Comparison of ENCODE assay signal across 8 cellular contexts in the genomic region with DNA sequence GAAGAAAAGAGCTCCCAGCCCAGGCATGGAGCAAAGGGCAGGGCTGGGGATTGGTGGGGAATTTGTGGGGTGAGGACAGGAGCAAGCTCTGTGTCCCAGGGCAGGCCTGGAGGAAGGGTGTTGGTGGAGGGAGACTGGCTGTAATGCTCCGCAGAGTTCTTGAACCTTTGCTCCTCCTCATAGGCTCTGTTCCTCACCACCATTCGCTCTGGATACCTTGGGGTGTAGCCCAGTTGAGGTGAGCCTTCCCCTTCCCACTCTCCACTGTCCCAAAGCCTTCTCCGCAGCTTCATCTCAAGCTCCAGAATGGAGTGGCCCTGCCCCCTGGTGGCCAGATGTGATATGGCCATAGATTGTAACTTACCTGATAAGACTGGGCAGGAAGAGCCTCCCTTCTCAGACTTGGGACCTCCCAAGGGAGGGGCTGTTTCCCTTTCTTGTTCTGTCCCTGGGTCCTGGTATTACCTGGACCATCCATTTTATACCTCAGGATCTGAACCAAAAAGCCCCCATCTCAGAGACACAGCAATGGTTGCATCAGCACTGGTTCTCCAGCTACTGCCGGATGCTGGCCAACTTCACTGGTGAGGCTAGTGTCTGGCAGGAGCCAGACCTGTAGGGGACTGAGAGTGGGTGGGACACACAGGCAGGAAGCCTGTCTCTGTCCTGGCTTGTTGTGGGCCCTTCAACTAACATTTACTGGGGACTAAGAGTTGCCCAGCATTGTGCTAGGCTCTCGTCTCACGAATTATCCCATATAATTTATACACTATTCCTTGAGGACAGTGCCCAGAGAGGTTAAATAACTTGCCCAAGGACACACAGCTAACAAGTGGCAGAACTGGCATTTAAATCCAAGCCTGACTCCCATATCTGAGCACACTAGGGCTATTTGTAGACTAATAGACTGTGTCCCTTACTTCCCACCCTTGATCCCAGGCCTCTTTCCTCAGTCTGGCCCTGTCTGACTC. TPM values are rescaled to one million over a fixed set of nuclear protein-coding genes. Genes with fewer than 3 reads are reported as not detected.
A peak's percentile ranks its signal among the peaks of the same experiment; 100 is the strongest.
DNase-seq lines count a peak whose midpoint lies in the region; ATAC-seq, FAIRE-seq and TF ChIP-seq lines count a peak whose summit lies in the region.

No MANE protein-coding gene starts in this region.

- H3K4me1 Mint-ChIP-seq in naive B cell = peaks cover 15 to 21% (median 21%) of the 10 kb centered on the region in 3 donors

- H3K9me3 ChIP-seq in OCI-LY1 (ENCODE audit: low read length) = no peaks in the 10 kb centered on the region

- H3F3A ChIP-seq in OCI-LY1 (ENCODE audit: insufficient read depth, low read length) = no peaks in the 10 kb centered on the region

- peak overlapping the region in 6 of 8 donors; percentile 27 to 81 (median 67) for H3K4me3 Mint-ChIP-seq in naive B cell

- no peak overlapping the region for H3K4me2 ChIP-seq in KMS-11
- no peak overlapping the region for H3K4me2 ChIP-seq in OCI-LY1 (ENCODE audit: low read length)

- H3K9me3 Mint-ChIP-seq in naive B cell = no peaks in the 10 kb centered on the region

- H4K20me1 ChIP-seq in KMS-11 (ENCODE audit: insufficient read depth) (no peaks in the 10 kb centered on the region), OCI-LY1 (ENCODE audit: insufficient read depth, low read length) (no peaks in the 10 kb centered on the region)

- no peak overlapping the region for H3K9ac ChIP-seq in KMS-11
- no peak overlapping the region for H3K9ac ChIP-seq in OCI-LY1 (ENCODE audit: low read length)

- H3K79me2 ChIP-seq in KMS-11 (ENCODE audit: insufficient read depth, low read depth) (no peaks in the 10 kb centered on the region), OCI-LY1 (ENCODE audit: insufficient read depth, low read length) (no peaks in the 10 kb centered on the region)

- no peaks in the 10 kb centered on the region for H3K27me3 ChIP-seq in KMS-11 (ENCODE audit: insufficient read depth, low read depth)
- no peaks in the 10 kb centered on the region for H3K27me3 ChIP-seq in OCI-LY1 (ENCODE audit: insufficient read depth, low read length)

- H2AFZ ChIP-seq in KMS-11 (ENCODE audit: low read depth) (no peak overlapping the region; the same call in 1 of the 2 replicates), OCI-LY1 (ENCODE audit: low read length) (no peak overlapping the region)

- peak overlapping the region in 5 of 6 donors; percentile 20 to 62 (median 56) for H3K27ac Mint-ChIP-seq in naive B cell

- FAIRE-seq in H54 (lab: Jason Lieb, UNC) = no peak

- H3K4me1 ChIP-seq in KMS-11 (ENCODE audit: low read depth, poor library complexity, severe bottlenecking) (peaks cover 2% of the 10 kb centered on the region), OCI-LY1 (ENCODE audit: insufficient read depth, low read length, severe bottlenecking) (peaks cover 9% of the 10 kb centered on the region)

- no peak overlapping the region for H3K27ac ChIP-seq in KMS-11
- no peak overlapping the region for H3K27ac ChIP-seq in OCI-LY1 (ENCODE audit: low read depth, low read length, poor library complexity, severe bottlenecking)

- H3K27me3 Mint-ChIP-seq in naive B cell = peaks cover 5 to 22% (median 11%) of the 10 kb centered on the region in 3 donors

- no peaks in the 10 kb centered on the region for H3K9me2 ChIP-seq in OCI-LY1 (ENCODE audit: low read depth, low read length)

- H3K36me3 ChIP-seq in KMS-11 (ENCODE audit: insufficient read depth) (no peaks in the 10 kb centered on the region), OCI-LY1 (ENCODE audit: insufficient read depth, low read length) (no peaks in the 10 kb centered on the region)

- TF ChIP-seq POLR2A in erythroblast (IDR thresholded peaks at IDR 0.05; ENCODE audit: low read length) (no peak), H54 (IDR thresholded peaks at IDR 0.05; ENCODE audit: low read depth, low read length) (no peak)

- peak; percentile 76 to 86 for ATAC-seq in naive B cell (ENCODE audit: low read depth in 2 of 2)

- peak; percentile 99 for TF ChIP-seq CTCF in KMS-11 (conservative IDR thresholded peaks at IDR 0.05; ENCODE audit: low read depth, low read length)
- peak; percentile 96 for TF ChIP-seq CTCF in OCI-LY1 (IDR thresholded peaks at IDR 0.05; ENCODE audit: low read length)

- peak; percentile 92 for DNase-seq in G401 (ENCODE audit: low spot score)
- DNase-seq in activated CD8-positive, alpha-beta memory T cell treated with anti-CD3 and anti-CD28 coated beads, Interleukin-2, amount 50 U/mL, for 4 hours = peak; percentile 92
- peak; percentile 83 to 91 for DNase-seq in erythroblast (lab: John Stamatoyannopoulos, UW)
- peak; percentile 77 for DNase-seq in naive B cell
- DNase-seq in stimulated activated CD8-positive, alpha-beta memory T cell treated with anti-CD3 and anti-CD28 coated beads, Interleukin-7, amount 100 ng/mL, for 4 hours (ENCODE audit: low read depth in 2 of 2) = peak; percentile 67 to 82
- DNase-seq in H54 (ENCODE audit: insufficient read length, low spot score) = no peak

- in situ Hi-C loops in G401 (cut with HindIII; ENCODE audit: low sequenced_read_pairs) = loop anchor here (10.0 kb wide), 1 partner anchor 130 kb away; no protein-coding TSS in a partner anchor

- no peaks in the 10 kb centered on the region for H3K36me3 Mint-ChIP-seq in naive B cell

- H3K4me3 ChIP-seq in KMS-11 (IDR thresholded peaks at IDR 0.05; ENCODE audit: insufficient read depth, low read depth, low read length) (no peak overlapping the region), OCI-LY1 (ENCODE audit: low read depth, low read length, poor library complexity, severe bottlenecking) (no peak overlapping the region)

RNA-seq across cellular contexts. Expression of gene STAC2, which starts 19.1 kb away (rescaled TPM):
- total RNA-seq in G401 (2014; rRNA removed; shearing (Covaris generic)) = 0.03 TPM in 1 of 2 replicates, not detected in the other
- polyA plus RNA-seq in naive B cell (ENCODE audit: low read depth in 6 of 6) = not detected

RNA-seq across cellular contexts. Expression of gene RPL19, which starts 44.8 kb away (rescaled TPM):
- 3,500 and 4,218 TPM in 2 replicates for total RNA-seq in G401 (2014; rRNA removed; shearing (Covaris generic))
- polyA plus RNA-seq in naive B cell (ENCODE audit: low read depth in 6 of 6) = 1,000 to 10,000 TPM; 2,219 to 3,415 (median 2,883) TPM

RNA-seq across cellular contexts. Expression of gene CACNB1, which starts 47.4 kb away (rescaled TPM):
- 6.4 and 7.6 TPM in 2 replicates for total RNA-seq in G401 (2014; rRNA removed; shearing (Covaris generic))
- polyA plus RNA-seq in naive B cell (ENCODE audit: low read depth in 6 of 6) = under 1 TPM in 2 of 6 donors, not detected in 4; 0.09 to 0.32 TPM
